ENCODE assay signal across 12 cellular contexts in the genomic region with DNA sequence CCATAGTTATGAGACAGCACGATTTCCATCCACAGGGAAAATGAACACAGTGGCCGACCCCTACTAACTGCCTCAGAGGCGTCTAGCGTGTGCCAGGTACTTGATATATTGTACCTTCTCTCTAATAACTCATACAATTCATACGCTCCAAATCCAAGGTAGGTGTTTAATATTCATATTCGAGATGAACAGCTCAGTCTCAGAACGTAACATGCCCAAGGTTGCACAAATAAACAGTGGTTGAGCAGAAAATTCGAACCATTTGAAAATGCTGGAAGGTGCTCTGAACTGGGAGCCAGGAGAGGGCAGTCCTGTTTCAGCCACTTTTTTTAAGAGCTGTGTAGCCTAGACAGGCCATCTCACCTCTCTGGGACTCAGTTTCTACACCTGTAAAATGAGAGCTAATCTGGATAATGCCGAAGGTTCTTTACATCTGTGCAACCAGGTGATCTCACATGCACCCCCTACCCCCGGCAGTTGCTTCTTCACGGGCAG. TPM values are rescaled to one million over a fixed set of nuclear protein-coding genes. Genes with fewer than 3 reads are reported as not detected.
A peak's percentile ranks its signal among the peaks of the same experiment; 100 is the strongest.
DNase-seq lines count a peak whose midpoint lies in the region; TF ChIP-seq lines count a peak whose summit lies in the region.
"Had no signal": no experiment of that assay in that cellular context is flagged by ENCODE, and none has a peak within 500 bp of the region (broad histone marks: within the 10 kb centered on the region; RNA-seq: fewer than 3 reads in every experiment).

No MANE protein-coding gene starts in this region.

- no peak overlapping the region for H2AFZ ChIP-seq in OCI-LY7 (ENCODE audit: low read length)

- no peak overlapping the region for H4K8ac ChIP-seq in mesendoderm (ENCODE audit: low read depth, low read length)

- H3K56ac ChIP-seq in mesendoderm (ENCODE audit: low read length), result peak overlapping the region; percentile 8

- intact Hi-C loops in OCI-LY7 (cut with micrococcal nuclease; ENCODE audit: unreplicated experiment), result no loop called here

- H3K79me2 ChIP-seq in OCI-LY7 (ENCODE audit: insufficient read depth, low read depth, low read length) (no peaks in the 10 kb centered on the region), mesendoderm (ENCODE audit: control insufficient read depth, insufficient read depth, low read length) (no peaks in the 10 kb centered on the region)

- H2BK5ac ChIP-seq in mesendoderm (ENCODE audit: low read length), result no peak overlapping the region

- H3K79me1 ChIP-seq in mesendoderm (ENCODE audit: low read length), result no peaks in the 10 kb centered on the region

- POLR2A ChIA-PET in OCI-LY7 (lab: Charles Lee), result interaction anchor here (0.5 to 1.0 kb wide), 3 partner anchors 13 to 36 kb away, joined by 3 read pairs; no protein-coding TSS in a partner anchor

- H3K18ac ChIP-seq in mesendoderm (ENCODE audit: low read length), result no peak overlapping the region

- no peak overlapping the region for H2AK5ac ChIP-seq in mesendoderm (ENCODE audit: low read length)

- H3K27me3 ChIP-seq in BLaER1, result no peaks in the 10 kb centered on the region
- H3K27me3 ChIP-seq in mesendoderm (ENCODE audit: insufficient read depth, low read length, poor library complexity), result no peaks in the 10 kb centered on the region
- H3K27me3 ChIP-seq: thyroid gland had no signal

- no peaks in the 10 kb centered on the region for H3K36me3 ChIP-seq in BLaER1
- no peaks in the 10 kb centered on the region for H3K36me3 ChIP-seq in OCI-LY7 (ENCODE audit: insufficient read depth, low read length)
- no peaks in the 10 kb centered on the region for H3K36me3 ChIP-seq in mesendoderm (ENCODE audit: control insufficient read depth, insufficient read depth, low read length)
- H3K36me3 ChIP-seq: lower lobe of right lung, thyroid gland had no signal

- no peak overlapping the region for H3K23ac ChIP-seq in mesendoderm (ENCODE audit: low read length)

- H3K27ac ChIP-seq in BLaER1 (no peak overlapping the region), OCI-LY7 (ENCODE audit: low read depth, low read length, poor library complexity, severe bottlenecking) (no peak overlapping the region), mesendoderm (ENCODE audit: low read depth, low read length) (no peak overlapping the region), coronary artery (no peak overlapping the region)
- H3K27ac ChIP-seq: lower lobe of right lung, thyroid gland had no signal

- H4K20me1 ChIP-seq in BLaER1 (no peaks in the 10 kb centered on the region; the same call in 1 of the 2 replicates), OCI-LY7 (ENCODE audit: insufficient read depth, low read length) (no peaks in the 10 kb centered on the region)

- BruUV-seq in OCI-LY7 (replicated peaks; lab: Mats Ljungman, UMichigan), result no TSS peak

- H3K4me3 ChIP-seq in BLaER1 (no peak overlapping the region), OCI-LY7 (ENCODE audit: low read depth, low read length, poor library complexity, severe bottlenecking) (peak overlapping the region; percentile 55), mesendoderm (ENCODE audit: low read length) (no peak overlapping the region), coronary artery (no peak overlapping the region)
- H3K4me3 ChIP-seq: lower lobe of right lung, thyroid gland had no signal

- H3K9ac ChIP-seq in BLaER1, result no peak overlapping the region
- H3K9ac ChIP-seq in mesendoderm (ENCODE audit: low read length), result no peak overlapping the region

- WGBS in mesendoderm (ENCODE audit: extremely low coverage, insufficient coverage, low lambda C conversion rate), result no CpG with 5 or more reads among the region's 11 CpGs

- H4K5ac ChIP-seq in mesendoderm (ENCODE audit: low read length), result no peak overlapping the region

- H2BK15ac ChIP-seq in mesendoderm (replicated peaks; ENCODE audit: low read depth), result no peak overlapping the region

- H3K4me1 ChIP-seq in BLaER1 (peaks cover 58% of the 10 kb centered on the region), OCI-LY7 (ENCODE audit: insufficient read depth, low read length, poor library complexity, severe bottlenecking) (peaks cover 63% of the 10 kb centered on the region), mesendoderm (ENCODE audit: control insufficient read depth, low read depth, low read length) (peaks cover 10% of the 10 kb centered on the region)
- H3K4me1 ChIP-seq: thyroid gland had no signal

- no peak overlapping the region for H3K4ac ChIP-seq in mesendoderm (ENCODE audit: low read depth, low read length)

- H3K9me2 ChIP-seq in OCI-LY7 (ENCODE audit: insufficient read depth, low read length), result no peaks in the 10 kb centered on the region

- H3K9me3 ChIP-seq in BLaER1 (no peaks in the 10 kb centered on the region), OCI-LY7 (ENCODE audit: low read length) (no peaks in the 10 kb centered on the region)
- H3K9me3 ChIP-seq: lower lobe of right lung, thyroid gland had no signal

- peak overlapping the region; percentile 28; the same call in 1 of the 2 replicates for H3K4me2 ChIP-seq in BLaER1
- H3K4me2 ChIP-seq in OCI-LY7 (ENCODE audit: low read length), result peak overlapping the region; percentile 60; the same call in 1 of the 2 replicates
- H3K4me2 ChIP-seq in mesendoderm (ENCODE audit: low read length), result no peak overlapping the region

- DNase-seq in OCI-LY7 (ENCODE audit: low spot score) (no peak), ecto neural progenitor cell (ENCODE audit: low spot score) (peak; percentile 38), mesendoderm (no peak), NCI-H146 treated with DMSO at 0.1 percent for 48 hours (lab: John Stamatoyannopoulos, UW; ENCODE audit: unreplicated experiment) (no peak), NOMO-1 treated with DMSO at 0.1 percent for 48 hours (lab: John Stamatoyannopoulos, UW; ENCODE audit: unreplicated experiment) (no peak), coronary artery (ENCODE audit: low spot score) (no peak), NCI-H128 (lab: John Stamatoyannopoulos, UW; ENCODE audit: unreplicated experiment) (no peak)
- DNase-seq: DMS 273 treated with DMSO at 0.1 percent for 48 hours, erythroblast had no signal

- CTCF ChIA-PET in OCI-LY7 (lab: Charles Lee; ENCODE audit: unreplicated experiment), result interaction anchor here (1.1 kb wide), 1 partner anchor 39 kb away, joined by 3 read pairs; no protein-coding TSS in a partner anchor

- peak; percentile 50; the same call in 1 of the 2 replicates for TF ChIP-seq CTCF in OCI-LY7 (conservative IDR thresholded peaks at IDR 0.05; ENCODE audit: low read length)
- no peak for TF ChIP-seq CTCF in coronary artery (IDR thresholded peaks at IDR 0.05)

- H2BK120ac ChIP-seq in mesendoderm (ENCODE audit: low read depth, low read length), result no peak overlapping the region

RNA-seq across cellular contexts. Expression of gene SLC45A3, which starts 7.9 kb away (rescaled TPM):
- 1.6 and 2.4 TPM in 2 replicates for total RNA-seq in OCI-LY7 (2014; rRNA removed; shearing (Covaris generic))
- total RNA-seq in OCI-LY7 (2022), result 5.3 and 5.9 TPM in 2 replicates
- polyA plus RNA-seq in mesendoderm (2013, experiment 1 of 2), result 6.1 TPM
- 6.4 TPM for polyA plus RNA-seq in mesendoderm (2013, experiment 2 of 2)

RNA-seq across cellular contexts. Expression of gene ELK4, which starts 40.6 kb away (rescaled TPM):
- total RNA-seq in OCI-LY7 (2014; rRNA removed; shearing (Covaris generic)), result 26.4 and 29.1 TPM in 2 replicates
- total RNA-seq in OCI-LY7 (2022), result 82.7 and 88.3 TPM in 2 replicates
- polyA plus RNA-seq in mesendoderm (2013, experiment 1 of 2), result 9.3 TPM
- 9.0 TPM for polyA plus RNA-seq in mesendoderm (2013, experiment 2 of 2)
